9 cellular contexts compared by ENCODE assay signal in the genomic region with DNA sequence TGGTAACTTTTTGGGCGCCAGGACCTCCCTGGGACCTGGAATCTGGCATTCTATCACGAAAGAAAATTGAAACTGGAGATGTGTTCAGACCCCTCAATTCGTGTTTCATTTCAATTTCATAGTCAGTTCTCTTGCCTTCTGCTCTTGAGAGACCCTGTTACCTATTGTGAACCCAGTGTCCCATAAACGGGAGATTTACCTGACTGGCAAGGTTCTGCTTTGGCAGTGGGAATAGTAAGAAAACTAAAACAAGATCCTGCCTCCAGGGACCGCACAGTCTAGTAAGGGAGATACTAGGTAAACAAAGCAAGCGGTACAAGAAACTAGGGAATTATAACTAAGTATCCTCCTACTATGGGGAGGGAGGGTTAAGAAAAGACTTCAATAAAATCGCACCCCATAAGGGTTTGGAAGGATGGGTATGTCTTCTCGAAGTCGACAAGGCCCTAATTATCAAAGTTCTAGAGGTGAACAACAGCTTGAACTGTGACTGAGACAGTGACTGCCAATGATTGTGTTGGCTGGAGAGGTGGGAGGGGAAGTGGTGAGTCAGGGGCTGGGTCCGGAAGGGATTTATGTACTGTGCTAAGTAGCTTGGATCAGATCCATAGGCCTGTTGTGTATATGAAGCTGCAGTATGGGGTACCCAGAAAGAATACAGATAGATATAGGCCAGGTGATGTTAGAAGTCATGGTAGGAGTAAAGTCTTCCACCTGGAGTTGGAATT. TPM values are rescaled to one million over a fixed set of nuclear protein-coding genes. Genes with fewer than 3 reads are reported as not detected.
DNase-seq lines count a peak whose midpoint lies in the region; ATAC-seq, FAIRE-seq and TF ChIP-seq lines count a peak whose summit lies in the region.
"Had no signal": no experiment of that assay in that cellular context is flagged by ENCODE, and none has a peak within 500 bp of the region (broad histone marks: within the 10 kb centered on the region; RNA-seq: fewer than 3 reads in every experiment).

No MANE protein-coding gene starts in this region.

- H3K27ac ChIP-seq in duodenal mucosa (ENCODE audit: low read depth, low read length) (peak overlapping the region; percentile 17), HepG2 (ENCODE audit: extremely low read length, insufficient read depth, low read length) (peak overlapping the region; percentile 81), testis (peak overlapping the region; percentile 81 to 85), RWPE1 (no peak overlapping the region)

- no peak for TF ChIP-seq RAD21 in HepG2 (CRISPR knock-in tag; IDR thresholded peaks at IDR 0.05)

- no peaks in the 10 kb centered on the region for H4K20me1 ChIP-seq in HepG2 (ENCODE audit: insufficient read depth, low read length)

- H3K9me3 ChIP-seq in duodenal mucosa (ENCODE audit: control insufficient read depth in 1 of 2, low read length in 2 of 2), result no peaks in the 10 kb centered on the region
- no peaks in the 10 kb centered on the region for H3K9me3 ChIP-seq in HepG2 (ENCODE audit: low read length)
- no peaks in the 10 kb centered on the region for H3K9me3 ChIP-seq in testis

- ATAC-seq in HepG2 (peak; percentile 87), GM18870 (IDR thresholded peaks at IDR 0.05; ENCODE audit: unreplicated experiment) (no peak)

- no peaks in the 10 kb centered on the region for H3K36me3 ChIP-seq in duodenal mucosa (ENCODE audit: control insufficient read depth in 1 of 2, insufficient read depth in 2 of 2, low read length in 2 of 2)
- no peaks in the 10 kb centered on the region for H3K36me3 ChIP-seq in HepG2 (replicated peaks in 1 of 2; ENCODE audit: control insufficient read depth in 1 of 2, insufficient read depth in 2 of 2, low read length in 2 of 2)
- H3K36me3 ChIP-seq in testis (ENCODE audit: low read depth, missing control alignments), result no peaks in the 10 kb centered on the region

- H3K4me2 ChIP-seq in HepG2 (ENCODE audit: low read depth, low read length), result peak overlapping the region; percentile 90

- H3K4me1 ChIP-seq in duodenal mucosa (ENCODE audit: control insufficient read depth in 1 of 2, insufficient read depth in 2 of 2, low read length in 2 of 2) (no peaks in the 10 kb centered on the region), HepG2 (ENCODE audit: insufficient read depth, low read length) (peaks cover 69% of the 10 kb centered on the region), testis (no peaks in the 10 kb centered on the region)

- TSS peak; percentile 70 for BruUV-seq in HepG2 (replicated peaks; lab: Mats Ljungman, UMichigan)

- H3K79me2 ChIP-seq in HepG2 (ENCODE audit: insufficient read depth, low read length), result peaks cover 59% of the 10 kb centered on the region

- TF ChIP-seq POLR2A in HepG2 (IDR thresholded peaks at IDR 0.05; ENCODE audit: insufficient read depth in 1 of 2, low read depth in 2 of 2, low read length in 2 of 2) (peak; percentile 55 to 74; a peak in 3 of 4 replicates), testis (IDR thresholded peaks at IDR 0.05) (no peak)

- in situ Hi-C loops in HepG2 (cut with HindIII; ENCODE audit: extremely low pct_ligation_motif_present, low pct_unique_long_range_greater_than_20kb), result loop anchor here (5.0 to 10.0 kb wide), 2 partner anchors 64 to 144 kb away; partner anchors contain the start of gene LIN7A

- peak; percentile 26 for DNase-seq in HuH-7.5 (ENCODE audit: low spot score)
- peak; percentile 88 for DNase-seq in HepG2 (ENCODE audit: low spot score)
- peak; percentile 25 for DNase-seq in testis
- no peak for DNase-seq in RWPE1 (ENCODE audit: low spot score)
- no peak for DNase-seq in effector CD4-positive, alpha-beta T cell
- no peak for DNase-seq in HPDE6-E6E7 (ENCODE audit: extremely low spot score)
- DNase-seq: NCI-H187 had no signal

- CTCF ChIA-PET in HepG2 (lab: Yijun Ruan, JAX; ENCODE audit: low intra/inter-chr PET ratio, low total read pairs), result no interaction called here
- CTCF ChIA-PET in RWPE1 (lab: Yijun Ruan, JAX), result interaction anchor here (0.5 to 0.6 kb wide), 2 partner anchors 230 to 304 kb away, joined by 3 read pairs; no protein-coding TSS in a partner anchor

- 1% methylated on average over 10 of the region's 10 CpGs for WGBS in HepG2 (ENCODE audit: low lambda C conversion rate)
- 13% methylated on average over 9 to 10 of the region's 10 CpGs for WGBS in testis, 2 donors

- intact Hi-C loops in HepG2 (cut with micrococcal nuclease; ENCODE audit: unreplicated experiment) (loop anchor here (1.0 to 5.0 kb wide), 6 partner anchors 8 to 142 kb away; partner anchors contain the start of gene LIN7A), testis (cut with DNase I; ENCODE audit: low total_unique reads) (no loop called here)

- H2AFZ ChIP-seq in HepG2 (ENCODE audit: low read length), result no peak overlapping the region

- POLR2A ChIA-PET in HepG2 (lab: Yijun Ruan, JAX), result interaction anchor here (0.7 to 3.5 kb wide), 10 partner anchors 10 to 144 kb away, joined by 3 to 19 read pairs (median 6); partner anchors contain the start of gene LIN7A
- POLR2A ChIA-PET in RWPE1 (lab: Yijun Ruan, JAX; ENCODE audit: low non-redundant PET), result no interaction called here

- H3K9ac ChIP-seq in duodenal mucosa (ENCODE audit: low read depth in 1 of 2, low read length in 2 of 2), result peak overlapping the region in 1 of 2 donors; percentile 50
- peak overlapping the region; percentile 86 for H3K9ac ChIP-seq in HepG2 (ENCODE audit: insufficient read depth, low read depth, low read length)

- TF ChIP-seq CTCF in HepG2 (CRISPR knock-in tag; IDR thresholded peaks at IDR 0.05) (no peak), testis (IDR thresholded peaks at IDR 0.05) (no peak), RWPE1 (conservative IDR thresholded peaks at IDR 0.05; ENCODE audit: low read depth) (no peak)

- peaks cover 0 to 3% of the 10 kb centered on the region in 2 donors for H3K27me3 ChIP-seq in duodenal mucosa (ENCODE audit: control insufficient read depth in 1 of 2, insufficient read depth in 2 of 2, low read length in 2 of 2)
- H3K27me3 ChIP-seq in HepG2 (ENCODE audit: control insufficient read depth in 1 of 2, insufficient read depth in 2 of 2, low read length in 2 of 2), result no peaks in the 10 kb centered on the region; a peak in 1 of 5 replicates
- no peaks in the 10 kb centered on the region for H3K27me3 ChIP-seq in testis

- H3K4me3 ChIP-seq in duodenal mucosa (ENCODE audit: low read depth in 1 of 2, low read length in 2 of 2) (peak overlapping the region; percentile 55 to 62), HepG2 (replicated peaks in 1 of 3; ENCODE audit: insufficient read depth in 1 of 3, low read depth in 2 of 3, low read length in 3 of 3) (peak overlapping the region; percentile 65 to 94 (median 85)), testis (peak overlapping the region; percentile 63 to 77)

- peak in 1 of 2 experiments; percentile 56; a peak in 2 of 4 replicates for TF ChIP-seq EP300 in HepG2 (IDR thresholded peaks at IDR 0.05; ENCODE audit: low read depth in 2 of 2, low read length in 2 of 2)
- TF ChIP-seq EP300 in HepG2 (CRISPR knock-in tag; IDR thresholded peaks at IDR 0.05; ENCODE audit: borderline replicate concordance), result no peak

- peak; percentile 97 for FAIRE-seq in HepG2 (lab: Jason Lieb, UNC)

TF ChIP-seq in HepG2, 621 proteins besides CTCF, POLR2A, EP300 and RAD21 (continues in another document):
- no peak for TF ChIP-seq ESRRA (CRISPR knock-in tag; IDR thresholded peaks at IDR 0.05; ENCODE audit: low read depth)
- TF ChIP-seq, protein P1, sequence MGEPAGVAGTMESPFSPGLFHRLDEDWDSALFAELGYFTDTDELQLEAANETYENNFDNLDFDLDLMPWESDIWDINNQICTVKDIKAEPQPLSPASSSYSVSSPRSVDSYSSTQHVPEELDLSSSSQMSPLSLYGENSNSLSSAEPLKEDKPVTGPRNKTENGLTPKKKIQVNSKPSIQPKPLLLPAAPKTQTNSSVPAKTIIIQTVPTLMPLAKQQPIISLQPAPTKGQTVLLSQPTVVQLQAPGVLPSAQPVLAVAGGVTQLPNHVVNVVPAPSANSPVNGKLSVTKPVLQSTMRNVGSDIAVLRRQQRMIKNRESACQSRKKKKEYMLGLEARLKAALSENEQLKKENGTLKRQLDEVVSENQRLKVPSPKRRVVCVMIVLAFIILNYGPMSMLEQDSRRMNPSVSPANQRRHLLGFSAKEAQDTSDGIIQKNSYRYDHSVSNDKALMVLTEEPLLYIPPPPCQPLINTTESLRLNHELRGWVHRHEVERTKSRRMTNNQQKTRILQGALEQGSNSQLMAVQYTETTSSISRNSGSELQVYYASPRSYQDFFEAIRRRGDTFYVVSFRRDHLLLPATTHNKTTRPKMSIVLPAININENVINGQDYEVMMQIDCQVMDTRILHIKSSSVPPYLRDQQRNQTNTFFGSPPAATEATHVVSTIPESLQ (CRISPR knock-in tag; conservative IDR thresholded peaks at IDR 0.05), result no peak

RNA-seq across cellular contexts. Expression of gene ACSS3, which starts 0.8 kb away (rescaled TPM):
- total RNA-seq in HepG2 (2016; rRNA removed; fragmentation: Illumina TruSeq; extraction: Trizol) (86.3 and 95.7 TPM in 2 replicates), testis (10 to 100 TPM; 17.1 to 22.8 TPM)
- 16.5 and 17.3 TPM in 2 replicates for total RNA-seq in HepG2 (2016; cell fraction: cytosol; rRNA removed; fragmentation: Illumina TruSeq; extraction: Trizol; ENCODE audit: low read depth)
- 83.9 and 102 TPM in 2 replicates for total RNA-seq in HepG2 (2016; cell fraction: insoluble cytoplasmic fraction; rRNA removed; fragmentation: Illumina TruSeq; extraction: Trizol)
- 23.5 and 28.5 TPM in 2 replicates for total RNA-seq in HepG2 (2016; cell fraction: membrane; rRNA removed; fragmentation: Illumina TruSeq; extraction: Trizol)
- total RNA-seq in HepG2 (2016; cell fraction: nucleus; rRNA removed; fragmentation: Illumina TruSeq; extraction: Trizol), result 133 TPM in 2 replicates
- polyA plus RNA-seq in HepG2 (2011; rRNA removed) (68.6 and 79.5 TPM in 2 replicates), testis (ENCODE audit: insufficient read depth, low read depth, low replicate concordance) (7.5 TPM)
- 53.2 and 78.7 TPM in 2 replicates for polyA plus RNA-seq in HepG2 (2011; cell fraction: cytosol; rRNA removed)
- 56.5 and 68.3 TPM in 2 replicates for polyA plus RNA-seq in HepG2 (2011; cell fraction: nucleus; rRNA removed)
- polyA plus RNA-seq in HepG2 (2012), result 56.8 and 59.4 TPM in 2 replicates
- polyA plus RNA-seq in HepG2 (2016; cell fraction: cytosol; fragmentation: Illumina TruSeq; extraction: Trizol; ENCODE audit: low read depth), result 7.4 and 7.7 TPM in 2 replicates
- polyA plus RNA-seq in HepG2 (2016; cell fraction: insoluble cytoplasmic fraction; fragmentation: Illumina TruSeq; extraction: Trizol; ENCODE audit: low read depth), result 88.8 and 97.6 TPM in 2 replicates
- polyA plus RNA-seq in HepG2 (2016; cell fraction: membrane; fragmentation: Illumina TruSeq; extraction: Trizol; ENCODE audit: low read depth), result 12.9 and 14.0 TPM in 2 replicates
- 72.3 and 73.1 TPM in 2 replicates for polyA plus RNA-seq in HepG2 (2016; cell fraction: nucleus; fragmentation: Illumina TruSeq; extraction: Trizol; ENCODE audit: insufficient read depth, low read depth)
- polyA minus RNA-seq in HepG2 (2011; rRNA and poly(A)+ RNA removed; ENCODE audit: low replicate concordance), result 96.5 TPM in 1 of 2 replicates, not detected in the other
- 99.5 and 134 TPM in 2 replicates for polyA minus RNA-seq in HepG2 (2011; cell fraction: cytosol; rRNA and poly(A)+ RNA removed)
- 426 and 440 TPM in 2 replicates for polyA minus RNA-seq in HepG2 (2011; cell fraction: nucleus; rRNA and poly(A)+ RNA removed)

Comparison
In these comparisons a context has a peak if more than half of its experiments do, and no peak if none do; other contexts are left out.
1. DNase-seq: peak in HuH-7.5 (single experiment), HepG2 (single experiment) and testis (single experiment); none in RWPE1 (single experiment), effector CD4-positive, alpha-beta T cell (single experiment) and HPDE6-E6E7 (single experiment).
2. Peak in every context shown above with its lines, with median percentiles within 50 percentile points of each other: H3K4me3 ChIP-seq.